ENCODE assay signal across 21 cellular contexts in the genomic region with DNA sequence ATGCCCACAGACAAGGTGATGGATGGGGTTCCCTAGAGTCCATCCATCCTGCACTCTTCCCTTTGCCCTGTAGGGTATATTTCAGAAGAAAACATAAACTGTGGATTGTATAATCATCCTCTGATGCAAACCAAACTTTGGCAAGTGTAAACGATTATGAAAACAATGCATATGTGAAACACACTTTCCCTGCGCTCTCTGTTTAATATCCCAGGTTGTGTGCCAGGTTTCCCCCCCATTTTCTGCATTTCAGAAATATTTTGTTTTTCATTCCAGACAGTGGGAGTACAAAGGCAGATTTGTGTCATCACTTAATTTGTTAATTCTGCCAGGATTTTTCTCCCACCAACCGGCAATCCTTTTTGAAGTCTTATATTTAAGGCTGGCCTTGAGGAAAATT.
"Had no signal": no experiment of that assay in that cellular context is flagged by ENCODE, and none has a peak within 500 bp of the region (broad histone marks: within the 10 kb centered on the region; RNA-seq: fewer than 3 reads in every experiment).

No MANE protein-coding gene starts in this region.

- ATAC-seq: activated naive CD8-positive, alpha-beta T cell treated with anti-CD3 and anti-CD28 coated beads, Interleukin-2, amount 50 U/mL, for 24 hours; right lobe of liver; stimulated activated naive CD8-positive, alpha-beta T cell treated with anti-CD3 and anti-CD28 coated beads, Interleukin-15, Interleukin-2, amounts not matched to agents 100 U/mL and 50 U/mL, for 24 hours had no signal

- H3K4me1 Mint-ChIP-seq: activated CD4-positive, alpha-beta T cell treated with anti-CD3 and anti-CD28 coated beads, Interleukin-2, amount 10 ng/mL, durations not matched to agents 24 days and 14 days; activated naive CD4-positive, alpha-beta T cell treated with anti-CD3 and anti-CD28 coated beads, Interleukin-2, amount 50 U/mL, for 24 hours; activated naive CD8-positive, alpha-beta T cell treated with anti-CD3 and anti-CD28 coated beads, Interleukin-2, amount 50 U/mL, for 24 hours had no signal

- H3K36me3 Mint-ChIP-seq: activated CD4-positive, alpha-beta memory T cell treated with anti-CD3 and anti-CD28 coated beads for 36 hours; activated naive CD4-positive, alpha-beta T cell treated with anti-CD3 and anti-CD28 coated beads, Interleukin-2, amount 50 U/mL, for 24 hours had no signal

- DNase-seq: activated CD4-positive, alpha-beta memory T cell treated with anti-CD3 and anti-CD28 coated beads for 36 hours; activated CD4-positive, alpha-beta T cell treated with anti-CD3 and anti-CD28 coated beads, Interleukin-2, amount 10 ng/mL, durations not matched to agents 24 days and 14 days; activated CD4-positive, CD25-positive, alpha-beta regulatory T cell treated with anti-CD3 and anti-CD28 coated beads, Interleukin-2, amount 50 U/mL, for 72 hours; activated CD8-positive, alpha-beta memory T cell treated with anti-CD3 and anti-CD28 coated beads, Interleukin-2, amount 50 U/mL, for 48 hours; activated gamma-delta T cell treated with Interleukin-2 at 50 U/mL for 16 hours; activated naive CD8-positive, alpha-beta T cell treated with anti-CD3 and anti-CD28 coated beads, Interleukin-2, amount 50 U/mL, for 24 hours; activated T-cell treated with anti-CD3 and anti-CD28 coated beads, Interleukin-2, amount 50 U/mL, for 24 hours; dermis blood vessel endothelial cell; effector CD4-positive, alpha-beta T cell; islet precursor cell; left ventricle myocardium inferior; nephron progenitor cell; ovary; right lobe of liver; stimulated activated CD4-positive, alpha-beta T cell treated with anti-CD3 and anti-CD28 coated beads, Interleukin-2, amount 100 ng/mL, for 48 hours; stimulated activated naive CD8-positive, alpha-beta T cell treated with anti-CD3 and anti-CD28 coated beads, Interleukin-15, Interleukin-2, amounts not matched to agents 100 U/mL and 50 U/mL, for 24 hours; T-helper 2 cell; testis; trophoblast cell had no signal

- H3K27ac Mint-ChIP-seq: activated CD4-positive, alpha-beta memory T cell treated with anti-CD3 and anti-CD28 coated beads for 36 hours; activated CD4-positive, alpha-beta T cell treated with anti-CD3 and anti-CD28 coated beads, Interleukin-2, amount 10 ng/mL, durations not matched to agents 24 days and 14 days; activated naive CD4-positive, alpha-beta T cell treated with anti-CD3 and anti-CD28 coated beads, Interleukin-2, amount 50 U/mL, for 24 hours; activated naive CD8-positive, alpha-beta T cell treated with anti-CD3 and anti-CD28 coated beads, Interleukin-2, amount 50 U/mL, for 24 hours; activated T-cell treated with anti-CD3 and anti-CD28 coated beads, Interleukin-2, amount 50 U/mL, for 24 hours; nephron progenitor cell; progenitor cell of endocrine pancreas had no signal

- H3K4me3 Mint-ChIP-seq: activated CD4-positive, alpha-beta memory T cell treated with anti-CD3 and anti-CD28 coated beads for 36 hours; activated CD4-positive, alpha-beta T cell treated with anti-CD3 and anti-CD28 coated beads, Interleukin-2, amount 10 ng/mL, durations not matched to agents 24 days and 14 days; activated naive CD4-positive, alpha-beta T cell treated with anti-CD3 and anti-CD28 coated beads, Interleukin-2, amount 50 U/mL, for 24 hours; activated naive CD8-positive, alpha-beta T cell treated with anti-CD3 and anti-CD28 coated beads, Interleukin-2, amount 50 U/mL, for 24 hours; activated T-cell treated with anti-CD3 and anti-CD28 coated beads, Interleukin-2, amount 50 U/mL, for 24 hours; nephron progenitor cell had no signal

- H3K27me3 Mint-ChIP-seq: activated CD4-positive, alpha-beta T cell treated with anti-CD3 and anti-CD28 coated beads, Interleukin-2, amount 10 ng/mL, durations not matched to agents 24 days and 14 days; progenitor cell of endocrine pancreas had no signal

- H3K9me3 Mint-ChIP-seq: activated CD4-positive, alpha-beta memory T cell treated with anti-CD3 and anti-CD28 coated beads for 36 hours had no signal
